Comparison of ENCODE assay signal across 22 cellular contexts in the genomic region with DNA sequence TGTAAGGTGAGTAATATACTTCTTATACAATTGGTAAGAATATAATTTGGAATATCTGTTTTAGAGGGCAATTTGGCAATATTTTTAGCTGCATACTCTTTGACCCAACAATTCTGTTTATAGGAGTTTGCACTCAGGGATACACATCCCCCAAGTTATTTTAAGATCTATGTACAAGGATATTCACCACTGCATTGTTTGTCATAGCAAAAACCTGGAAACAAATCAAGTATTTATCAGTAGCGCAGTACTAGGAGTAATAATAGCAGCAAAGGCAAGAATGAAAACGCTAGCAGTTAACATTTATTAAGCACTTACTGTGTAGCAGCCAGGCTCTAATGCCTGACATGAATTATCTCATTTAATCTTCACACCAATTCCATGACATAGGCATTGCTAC.
"Had no signal": no experiment of that assay in that cellular context is flagged by ENCODE, and none has a peak within 500 bp of the region (broad histone marks: within the 10 kb centered on the region; RNA-seq: fewer than 3 reads in every experiment).

No MANE protein-coding gene starts in this region.

- H3K9me3 Mint-ChIP-seq: central memory CD8-positive, alpha-beta T cell; memory B cell; naive thymus-derived CD4-positive, alpha-beta T cell; stimulated activated effector memory CD8-positive, alpha-beta T cell treated with anti-CD3 and anti-CD28 coated beads, Interleukin-12 subunit alpha, Interleukin-12 subunit beta, amount 100 ng/mL, for 72 hours; type B pancreatic cell had no signal

- H3K4me3 ChIP-seq: dorsolateral prefrontal cortex, gastroesophageal sphincter, hepatocyte, lower lobe of right lung, suprapubic skin, thyroid gland had no signal

- H3K4me1 Mint-ChIP-seq: central memory CD8-positive, alpha-beta T cell; memory B cell; stimulated activated effector memory CD8-positive, alpha-beta T cell treated with anti-CD3 and anti-CD28 coated beads, Interleukin-12 subunit alpha, Interleukin-12 subunit beta, amount 100 ng/mL, for 72 hours had no signal

- ATAC-seq: esophagus mucosa; gastroesophageal sphincter; left lobe of liver; lower lobe of right lung; naive thymus-derived CD4-positive, alpha-beta T cell; stimulated activated effector memory CD8-positive, alpha-beta T cell treated with anti-CD3 and anti-CD28 coated beads, Interleukin-12 subunit alpha, Interleukin-12 subunit beta, amount 100 ng/mL, for 72 hours; stimulated activated naive CD8-positive, alpha-beta T cell treated with anti-CD3 and anti-CD28 coated beads, Interleukin-15, Interleukin-2, amounts not matched to agents 100 U/mL and 50 U/mL, for 24 hours had no signal

- H3K36me3 ChIP-seq: gastroesophageal sphincter, lower lobe of right lung, suprapubic skin, thyroid gland had no signal

- H3K27me3 Mint-ChIP-seq: type B pancreatic cell had no signal

- H3K27ac Mint-ChIP-seq: memory B cell; mesothelial cell of epicardium; naive thymus-derived CD4-positive, alpha-beta T cell; stimulated activated effector memory CD8-positive, alpha-beta T cell treated with anti-CD3 and anti-CD28 coated beads, Interleukin-12 subunit alpha, Interleukin-12 subunit beta, amount 100 ng/mL, for 72 hours; type B pancreatic cell had no signal

- H3K9me3 ChIP-seq: gastroesophageal sphincter, lower lobe of right lung, suprapubic skin, thyroid gland had no signal

- H3K4me3 Mint-ChIP-seq: central memory CD8-positive, alpha-beta T cell; memory B cell; mesothelial cell of epicardium; naive thymus-derived CD4-positive, alpha-beta T cell; nephron progenitor cell; stimulated activated effector memory CD8-positive, alpha-beta T cell treated with anti-CD3 and anti-CD28 coated beads, Interleukin-12 subunit alpha, Interleukin-12 subunit beta, amount 100 ng/mL, for 72 hours; type B pancreatic cell had no signal

- H3K27ac ChIP-seq: dorsolateral prefrontal cortex, hepatocyte, lower lobe of right lung, suprapubic skin, thyroid gland had no signal

- H3K36me3 Mint-ChIP-seq: memory B cell; naive thymus-derived CD4-positive, alpha-beta T cell; stimulated activated effector memory CD8-positive, alpha-beta T cell treated with anti-CD3 and anti-CD28 coated beads, Interleukin-12 subunit alpha, Interleukin-12 subunit beta, amount 100 ng/mL, for 72 hours; type B pancreatic cell had no signal

- H3K4me1 ChIP-seq: suprapubic skin had no signal

- DNase-seq: cortex of kidney; dorsolateral prefrontal cortex; effector CD8-positive, alpha-beta T cell; glutamatergic neuron; kidney glomerular epithelial cell; lower lobe of right lung; naive thymus-derived CD4-positive, alpha-beta T cell; nephron progenitor cell; stimulated activated CD4-positive, alpha-beta T cell treated with anti-CD3 and anti-CD28 coated beads, Interleukin-4, amount 100 ng/mL, for 1 hour; stimulated activated CD8-positive, alpha-beta memory T cell treated with anti-CD3 and anti-CD28 coated beads, Interleukin-4, amount 100 ng/mL, for 48 hours; stimulated activated naive CD8-positive, alpha-beta T cell treated with anti-CD3 and anti-CD28 coated beads, Interleukin-15, Interleukin-2, amounts not matched to agents 100 U/mL and 50 U/mL, for 24 hours; thyroid gland had no signal

- H3K27me3 ChIP-seq: dorsolateral prefrontal cortex, gastroesophageal sphincter, hepatocyte, suprapubic skin, thyroid gland had no signal
